Comparison of ENCODE assay signal across 23 cellular contexts in genomic region chr6:3133515-3133914, GRCh38.
"Had no signal": no experiment of that assay in that cellular context is flagged by ENCODE, and none has a peak within 500 bp of the region (broad histone marks: within the 10 kb centered on the region; RNA-seq: fewer than 3 reads in every experiment).

No MANE protein-coding gene starts in this region.

- H3K27ac Mint-ChIP-seq: memory B cell; natural killer cell treated with Interleukin-12 subunit alpha and Interleukin-12 subunit beta and Interleukin-15 and Interleukin-18, amount 100 ng/mL, for 72 hours; stimulated activated naive B cell treated with anti-CD40 and anti-IgM and Interleukin-4, amounts not matched to agents 10 μg/mL and 1 μg/mL and 100 μg/mL, for 72 hours; stimulated activated naive CD8-positive, alpha-beta T cell treated with anti-CD3 and anti-CD28 coated beads, Interleukin-15, Interleukin-2, amounts not matched to agents 100 ng/mL and 50 ng/mL, for 24 hours had no signal

- H3K27me3 Mint-ChIP-seq: memory B cell; natural killer cell treated with Interleukin-12 subunit alpha and Interleukin-12 subunit beta and Interleukin-15 and Interleukin-18, amount 100 ng/mL, for 72 hours; stimulated activated naive B cell treated with anti-CD40 and anti-IgM and Interleukin-4, amounts not matched to agents 10 μg/mL and 1 μg/mL and 100 μg/mL, for 72 hours; stimulated activated naive CD8-positive, alpha-beta T cell treated with anti-CD3 and anti-CD28 coated beads, Interleukin-15, Interleukin-2, amounts not matched to agents 100 ng/mL and 50 ng/mL, for 24 hours had no signal

- ATAC-seq: gastrocnemius medialis; left lung; lower lobe of right lung; natural killer cell treated with Interleukin-12 subunit alpha and Interleukin-12 subunit beta and Interleukin-15 and Interleukin-18, amount 100 ng/mL, for 72 hours; psoas muscle; right cardiac atrium; stimulated activated naive B cell treated with anti-CD40 and anti-IgM and Interleukin-4, amounts not matched to agents 10 μg/mL and 1 μg/mL and 100 μg/mL, for 72 hours; upper lobe of right lung had no signal

- H3K27ac ChIP-seq: dorsolateral prefrontal cortex, gastrocnemius medialis, left lung, lower lobe of right lung, psoas muscle, skin epidermis, spleen, thoracic aorta, transverse colon, upper lobe of right lung, uterus had no signal

- H3K36me3 Mint-ChIP-seq: natural killer cell treated with Interleukin-12 subunit alpha and Interleukin-12 subunit beta and Interleukin-15 and Interleukin-18, amount 100 ng/mL, for 72 hours had no signal

- H3K4me1 ChIP-seq: upper lobe of right lung, uterus had no signal

- H3K4me3 ChIP-seq: dorsolateral prefrontal cortex, gastrocnemius medialis, left lung, lower lobe of right lung, psoas muscle, skin epidermis, spleen, thoracic aorta, transverse colon, upper lobe of right lung, uterus had no signal

- FAIRE-seq: colon, keratinocyte had no signal

- H3K4me3 Mint-ChIP-seq: memory B cell; natural killer cell treated with Interleukin-12 subunit alpha and Interleukin-12 subunit beta and Interleukin-15 and Interleukin-18, amount 100 ng/mL, for 72 hours; stimulated activated naive B cell treated with anti-CD40 and anti-IgM and Interleukin-4, amounts not matched to agents 10 μg/mL and 1 μg/mL and 100 μg/mL, for 72 hours; stimulated activated naive CD8-positive, alpha-beta T cell treated with anti-CD3 and anti-CD28 coated beads, Interleukin-15, Interleukin-2, amounts not matched to agents 100 ng/mL and 50 ng/mL, for 24 hours had no signal

- H3K9me3 Mint-ChIP-seq: memory B cell; natural killer cell treated with Interleukin-12 subunit alpha and Interleukin-12 subunit beta and Interleukin-15 and Interleukin-18, amount 100 ng/mL, for 72 hours; stimulated activated naive B cell treated with anti-CD40 and anti-IgM and Interleukin-4, amounts not matched to agents 10 μg/mL and 1 μg/mL and 100 μg/mL, for 72 hours; stimulated activated naive CD8-positive, alpha-beta T cell treated with anti-CD3 and anti-CD28 coated beads, Interleukin-15, Interleukin-2, amounts not matched to agents 100 ng/mL and 50 ng/mL, for 24 hours had no signal

- H3K27me3 ChIP-seq: dorsolateral prefrontal cortex, gastrocnemius medialis, left lung, spleen, transverse colon, upper lobe of right lung, uterus had no signal

- DNase-seq: dorsolateral prefrontal cortex; effector CD4-positive, alpha-beta T cell; foreskin fibroblast; gastrocnemius medialis; head of caudate nucleus; left lung; lower lobe of right lung; nucleus accumbens; psoas muscle; right cardiac atrium; spleen; stimulated activated CD4-positive, alpha-beta T cell treated with anti-CD3 and anti-CD28 coated beads, Interleukin-4, amount 100 ng/mL, for 4 hours; stimulated activated naive B cell treated with anti-CD40 and anti-IgM and Interleukin-4, amounts not matched to agents 10 μg/mL and 1 μg/mL and 100 μg/mL, for 72 hours; transverse colon; upper lobe of right lung; uterus had no signal

- H3K36me3 ChIP-seq: transverse colon, uterus had no signal

- H3K9me3 ChIP-seq: gastrocnemius medialis, left lung, lower lobe of right lung, psoas muscle, spleen, thoracic aorta, transverse colon, upper lobe of right lung, uterus had no signal
